In the genomic region with DNA sequence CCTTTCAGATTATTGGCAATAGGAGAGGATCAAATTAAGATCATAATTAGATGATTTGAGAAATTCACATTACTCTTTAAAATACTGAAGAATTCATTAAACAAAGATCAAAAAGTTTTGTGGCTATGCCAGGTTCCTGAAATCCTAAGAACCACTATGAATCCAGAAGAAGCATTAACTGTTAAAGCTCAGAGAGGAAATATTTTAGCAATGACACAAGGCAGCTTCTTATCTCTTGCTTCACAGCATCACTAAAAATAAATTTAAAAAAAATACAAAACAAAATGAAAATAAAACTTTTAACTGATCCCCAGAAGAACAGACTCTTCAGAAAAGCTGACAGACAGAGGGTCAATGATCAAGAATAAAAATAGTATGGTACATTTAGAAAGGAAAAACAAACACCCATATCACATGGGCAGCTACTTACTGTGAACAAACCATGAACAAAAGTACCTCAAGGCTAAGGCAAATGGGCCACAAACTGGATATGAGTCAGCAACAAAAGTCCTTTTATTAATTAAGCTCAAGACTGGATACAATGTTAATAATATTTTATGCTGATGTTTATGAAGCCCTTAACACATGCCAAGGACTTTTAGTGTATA, we compare ENCODE assay signal across 21 cellular contexts. TPM values are rescaled to one million over a fixed set of nuclear protein-coding genes. Genes with fewer than 3 reads are reported as not detected.
A peak's percentile ranks its signal among the peaks of the same experiment; 100 is the strongest.
DNase-seq lines count a peak whose midpoint lies in the region; ATAC-seq, FAIRE-seq and TF ChIP-seq lines count a peak whose summit lies in the region.
"Had no signal": no experiment of that assay in that cellular context is flagged by ENCODE, and none has a peak within 500 bp of the region (broad histone marks: within the 10 kb centered on the region; RNA-seq: fewer than 3 reads in every experiment).

No MANE protein-coding gene starts in this region.

- H2AFZ ChIP-seq in GM23248, result peak overlapping the region; percentile 15; the same call in 1 of the 2 replicates
- H2AFZ ChIP-seq: neural progenitor cell had no signal

- in situ Hi-C loops in GM23248 (cut with MboI), result no loop called here

- H3K4me3 ChIP-seq in GM23248 (0 out of 2 replicates have a peak overlapping the region, but pooled peaks have one; percentile 5), ascending aorta (no peak overlapping the region)
- no peak overlapping the region for H3K4me3 ChIP-seq in effector memory CD4-positive, alpha-beta T cell (ENCODE audit: insufficient read depth, low read depth, low read length, poor library complexity, severe bottlenecking)
- H3K4me3 ChIP-seq: MG63, neural progenitor cell, right lobe of liver had no signal

- no peaks in the 10 kb centered on the region for H3K9me2 ChIP-seq in GM23248 (ENCODE audit: insufficient read depth)

- TF ChIP-seq CTCF in ascending aorta (IDR thresholded peaks at IDR 0.05), result no peak

- H3K27ac ChIP-seq in GM23248 (peak overlapping the region; percentile 48), ascending aorta (peak overlapping the region; percentile 31 to 66)
- H3K27ac ChIP-seq in effector memory CD4-positive, alpha-beta T cell (ENCODE audit: insufficient read depth, low read length, poor library complexity, severe bottlenecking), result no peak overlapping the region
- H3K27ac ChIP-seq: neural progenitor cell, right lobe of liver had no signal

- peak overlapping the region; percentile 27 for H3K4me2 ChIP-seq in GM23248 (ENCODE audit: unreplicated experiment)
- H3K4me2 ChIP-seq: neural progenitor cell had no signal

- H3K9me3 ChIP-seq in GM23248 (ENCODE audit: low read depth) (no peaks in the 10 kb centered on the region), ascending aorta (no peaks in the 10 kb centered on the region)
- no peaks in the 10 kb centered on the region for H3K9me3 ChIP-seq in effector memory CD4-positive, alpha-beta T cell (ENCODE audit: control insufficient read depth, low read length)
- H3K9me3 ChIP-seq: BE2C, MG63, right lobe of liver had no signal

- H3K9ac ChIP-seq in GM23248, result 0 out of 2 replicates have a peak overlapping the region, but pooled peaks have one; percentile 8
- H3K9ac ChIP-seq: neural progenitor cell had no signal

- FAIRE-seq in islet of Langerhans (lab: Jason Lieb, UNC), result peak; percentile 99
- FAIRE-seq: RCC 7860 had no signal

- H3K27me3 ChIP-seq in GM23248 (replicated peaks; ENCODE audit: insufficient read depth) (no peaks in the 10 kb centered on the region), ascending aorta (no peaks in the 10 kb centered on the region)
- no peaks in the 10 kb centered on the region for H3K27me3 ChIP-seq in effector memory CD4-positive, alpha-beta T cell (replicated peaks; ENCODE audit: control insufficient read depth, insufficient read depth, low read length, poor library complexity, severe bottlenecking)
- H3K27me3 ChIP-seq: BE2C, MG63, neural progenitor cell, right lobe of liver had no signal

- intact Hi-C loops in ascending aorta (cut with DNase I), result no loop called here

- no peaks in the 10 kb centered on the region for H3K79me2 ChIP-seq in GM23248 (ENCODE audit: insufficient read depth)

- DNase-seq in AG08395 (ENCODE audit: low spot score) (peak; percentile 18), GM23248 (peak; percentile 57), ascending aorta (ENCODE audit: low spot score in 2 of 2) (no peak)
- no peak for DNase-seq in effector memory CD4-positive, alpha-beta T cell
- DNase-seq: activated CD4-positive, alpha-beta memory T cell treated with anti-CD3 and anti-CD28 coated beads for 36 hours; activated T-cell treated with anti-CD3 and anti-CD28 coated beads, Interleukin-2, amount 50 U/mL, for 4 hours; BE2C; islet precursor cell; MG63; NCI-H187; NCI-H526 treated with DMSO at 0.1 percent for 48 hours; right lobe of liver; stimulated activated CD4-positive, alpha-beta T cell treated with anti-CD3 and anti-CD28 coated beads, Interleukin-2, amount 100 ng/mL, for 24 hours; SW 1271 had no signal

- no peaks in the 10 kb centered on the region for H4K20me1 ChIP-seq in GM23248 (ENCODE audit: insufficient read depth)

- no peak for ATAC-seq in GM21423 (IDR thresholded peaks at IDR 0.05; ENCODE audit: unreplicated experiment)
- ATAC-seq in HG03442 (IDR thresholded peaks at IDR 0.05; ENCODE audit: unreplicated experiment), result no peak
- ATAC-seq in HG03469 (IDR thresholded peaks at IDR 0.05; ENCODE audit: unreplicated experiment), result no peak
- ATAC-seq: activated T-cell treated with anti-CD3 and anti-CD28 coated beads, Interleukin-2, amount 50 U/mL, for 4 hours; HCT116; right lobe of liver had no signal

- H3F3A ChIP-seq in GM23248 (ENCODE audit: insufficient read depth), result peaks cover 25% of the 10 kb centered on the region

- H3K36me3 ChIP-seq in GM23248 (ENCODE audit: low read depth), result no peaks in the 10 kb centered on the region
- H3K36me3 ChIP-seq in ascending aorta, result peaks cover 0 to 13% of the 10 kb centered on the region in 2 donors
- peaks cover 9% of the 10 kb centered on the region for H3K36me3 ChIP-seq in effector memory CD4-positive, alpha-beta T cell (ENCODE audit: control insufficient read depth, insufficient read depth, low read length)
- H3K36me3 ChIP-seq: BE2C, neural progenitor cell had no signal

- H3K4me1 ChIP-seq in GM23248 (ENCODE audit: insufficient read depth) (peaks cover 26% of the 10 kb centered on the region), ascending aorta (peaks cover 0 to 14% of the 10 kb centered on the region in 2 donors)
- no peaks in the 10 kb centered on the region for H3K4me1 ChIP-seq in effector memory CD4-positive, alpha-beta T cell (ENCODE audit: control insufficient read depth, insufficient read depth, low read length, poor library complexity, severe bottlenecking)
- H3K4me1 ChIP-seq: BE2C, neural progenitor cell had no signal

RNA-seq across cellular contexts. Expression of gene RNF6, which starts 19.6 kb away (rescaled TPM):
- 40.2 and 43.7 TPM in 2 replicates for total RNA-seq in GM23248 (2014; rRNA removed; shearing (Covaris generic))
- polyA plus RNA-seq in GM23248 (2016; fragmentation: Nextera tagmentation; extraction: Ambion mirVana), result 50.1 and 50.6 TPM in 2 replicates
- total RNA-seq in ascending aorta, result 15.8 TPM

RNA-seq across cellular contexts. Expression of gene CDK8, which starts 51.5 kb away (rescaled TPM):
- total RNA-seq in GM23248 (2014; rRNA removed; shearing (Covaris generic)), result 11.9 and 12.3 TPM in 2 replicates
- 4.3 and 5.1 TPM in 2 replicates for polyA plus RNA-seq in GM23248 (2016; fragmentation: Nextera tagmentation; extraction: Ambion mirVana)
- total RNA-seq in ascending aorta, result 4.3 TPM

Comparison
In these comparisons a context has a peak if more than half of its experiments do, and no peak if none do; other contexts are left out.
1. DNase-seq: peak in AG08395 (single experiment) and GM23248 (single experiment); none in ascending aorta (0 of 2) and effector memory CD4-positive, alpha-beta T cell (0 of 3).